Comparison of ENCODE assay signal across 8 cellular contexts in genomic region chr5:149358294-149358651, GRCh38. TPM values are rescaled to one million over a fixed set of nuclear protein-coding genes. Genes with fewer than 3 reads are reported as not detected.
DNase-seq lines count a peak whose midpoint lies in the region; ATAC-seq lines count a peak whose summit lies in the region.

No MANE protein-coding gene starts in this region.

- peaks cover 55% of the 10 kb centered on the region for H3K4me1 Mint-ChIP-seq in activated naive CD8-positive, alpha-beta T cell treated with anti-CD3 and anti-CD28 coated beads for 36 hours

- H3K27me3 Mint-ChIP-seq in activated naive CD8-positive, alpha-beta T cell treated with anti-CD3 and anti-CD28 coated beads for 36 hours = no peaks in the 10 kb centered on the region

- no peaks in the 10 kb centered on the region for H3K9me3 ChIP-seq in NT2/D1 (ENCODE audit: insufficient read depth, low read length)

- peak overlapping the region; percentile 87 for H3K4me3 Mint-ChIP-seq in activated naive CD8-positive, alpha-beta T cell treated with anti-CD3 and anti-CD28 coated beads for 36 hours

- H3K36me3 ChIP-seq in NT2/D1 (ENCODE audit: insufficient read depth, insufficient read length, low read length) = peaks cover 19% of the 10 kb centered on the region

- H3K4me3 ChIP-seq in NT2/D1 (ENCODE audit: insufficient read length, low read depth) = peak overlapping the region; percentile 72

- no peaks in the 10 kb centered on the region for H3K9me3 Mint-ChIP-seq in activated naive CD8-positive, alpha-beta T cell treated with anti-CD3 and anti-CD28 coated beads for 36 hours

- no peaks in the 10 kb centered on the region for H3K4me1 ChIP-seq in NT2/D1 (ENCODE audit: insufficient read depth, insufficient read length)

- DNase-seq in NT2/D1 (ENCODE audit: low read depth, low spot score) (no peak), left ventricle myocardium superior (peak; percentile 63), putamen (ENCODE audit: low spot score) (peak; percentile 32), T1000 (lab: John Stamatoyannopoulos, UW) (no peak), GM19238 (ENCODE audit: insufficient read length, low spot score) (no peak)
- peak; percentile 23 for DNase-seq in activated naive CD8-positive, alpha-beta T cell treated with anti-CD3 and anti-CD28 coated beads for 36 hours

- H3K27ac Mint-ChIP-seq in activated naive CD8-positive, alpha-beta T cell treated with anti-CD3 and anti-CD28 coated beads for 36 hours = peak overlapping the region; percentile 85

- H3K9ac ChIP-seq in NT2/D1 (ENCODE audit: insufficient read length, low read depth) = peak overlapping the region; percentile 89

- intact Hi-C loops in left ventricle myocardium superior (cut with micrococcal nuclease) = no loop called here

- peaks cover 4% of the 10 kb centered on the region for H3K27me3 ChIP-seq in NT2/D1 (ENCODE audit: insufficient read depth, insufficient read length)

- peaks cover 43% of the 10 kb centered on the region for H3K36me3 Mint-ChIP-seq in activated naive CD8-positive, alpha-beta T cell treated with anti-CD3 and anti-CD28 coated beads for 36 hours

- ATAC-seq in GM18498 (IDR thresholded peaks at IDR 0.05; ENCODE audit: unreplicated experiment) (peak; percentile 6), HG02678 (IDR thresholded peaks at IDR 0.05; ENCODE audit: unreplicated experiment) (peak; percentile 3), left ventricle myocardium superior (peak; percentile 49)

RNA-seq across cellular contexts. Expression of gene PCYOX1L, which starts 0.4 kb away (rescaled TPM):
- 10 to 100 TPM; 17.2 to 18.2 TPM for total RNA-seq in activated naive CD8-positive, alpha-beta T cell treated with anti-CD3 and anti-CD28 coated beads for 36 hours
- 2.6 TPM for total RNA-seq in left ventricle myocardium superior

RNA-seq across cellular contexts. Expression of gene GRPEL2, which starts 13.0 kb away (rescaled TPM):
- total RNA-seq in activated naive CD8-positive, alpha-beta T cell treated with anti-CD3 and anti-CD28 coated beads for 36 hours = 10 to 100 TPM; 55.3 to 56.4 TPM
- 8.9 TPM for total RNA-seq in left ventricle myocardium superior

RNA-seq across cellular contexts. Expression of gene IL17B, which starts 20.8 kb away (rescaled TPM):
- total RNA-seq in activated naive CD8-positive, alpha-beta T cell treated with anti-CD3 and anti-CD28 coated beads for 36 hours = not detected
- total RNA-seq in left ventricle myocardium superior = not detected

Comparison
In these comparisons a context has a peak if more than half of its experiments do, and no peak if none do; other contexts are left out.
1. DNase-seq: peak in activated naive CD8-positive, alpha-beta T cell treated with anti-CD3 and anti-CD28 coated beads for 36 hours (single experiment), left ventricle myocardium superior (single experiment) and putamen (single experiment); none in NT2/D1 (single experiment), T1000 (single experiment) and GM19238 (single experiment).
2. Peak in every context shown above with its lines, with median percentiles within 50 percentile points of each other: ATAC-seq.